In genomic region chr6:40755046-40755681, GRCh38 we compare ENCODE assay signal across 13 cellular contexts.
DNase-seq lines count a peak whose midpoint lies in the region; ATAC-seq and TF ChIP-seq lines count a peak whose summit lies in the region.
"Had no signal": no experiment of that assay in that cellular context is flagged by ENCODE, and none has a peak within 500 bp of the region (broad histone marks: within the 10 kb centered on the region; RNA-seq: fewer than 3 reads in every experiment).

No MANE protein-coding gene starts in this region.

- no peak overlapping the region for H3K4me3 Mint-ChIP-seq in activated CD4-positive, alpha-beta T cell treated with anti-CD3 and anti-CD28 coated beads for 36 hours
- H3K4me3 Mint-ChIP-seq: immature natural killer cell had no signal

- peak; percentile 30 for ATAC-seq in activated CD4-positive, alpha-beta T cell treated with anti-CD3 and anti-CD28 coated beads for 36 hours
- ATAC-seq in psoas muscle = no peak
- ATAC-seq in GM21717 (IDR thresholded peaks at IDR 0.05; ENCODE audit: unreplicated experiment) = no peak
- ATAC-seq in HG03520 (IDR thresholded peaks at IDR 0.05; ENCODE audit: unreplicated experiment) = no peak
- ATAC-seq: K562 had no signal

- H3K4me1 ChIP-seq in psoas muscle = no peaks in the 10 kb centered on the region
- H3K4me1 ChIP-seq in effector memory CD4-positive, alpha-beta T cell (ENCODE audit: control insufficient read depth, insufficient read depth, low read length, poor library complexity, severe bottlenecking) = no peaks in the 10 kb centered on the region

- no peaks in the 10 kb centered on the region for H3K36me3 ChIP-seq in psoas muscle (ENCODE audit: insufficient read depth in 1 of 2, low read depth in 1 of 2)
- no peaks in the 10 kb centered on the region for H3K36me3 ChIP-seq in effector memory CD4-positive, alpha-beta T cell (ENCODE audit: control insufficient read depth, insufficient read depth, low read length)

- CTCF ChIA-PET in activated CD4-positive, alpha-beta T cell treated with anti-CD3 and anti-CD28 coated beads for 36 hours (lab: Charles Lee) = interaction anchor here (1.0 kb wide), 1 partner anchor 91 kb away, joined by 3 read pairs; no protein-coding TSS in a partner anchor

- intact Hi-C loops in activated CD4-positive, alpha-beta T cell treated with anti-CD3 and anti-CD28 coated beads for 36 hours (cut with DNase I, micrococcal nuclease) = no loop called here
- intact Hi-C loops in psoas muscle (cut with DNase I) = no loop called here

- peaks cover 4% of the 10 kb centered on the region for H3K4me1 Mint-ChIP-seq in activated CD4-positive, alpha-beta T cell treated with anti-CD3 and anti-CD28 coated beads for 36 hours
- H3K4me1 Mint-ChIP-seq: immature natural killer cell had no signal

- H3K4me3 ChIP-seq in cardiac fibroblast (replicated peaks in 1 of 2; ENCODE audit: low read depth in 2 of 2, low read length in 2 of 2) = no peak overlapping the region
- no peak overlapping the region for H3K4me3 ChIP-seq in psoas muscle
- H3K4me3 ChIP-seq in effector memory CD4-positive, alpha-beta T cell (ENCODE audit: insufficient read depth, low read depth, low read length, poor library complexity, severe bottlenecking) = no peak overlapping the region
- H3K4me3 ChIP-seq: K562 had no signal

- POLR2A ChIA-PET in activated CD4-positive, alpha-beta T cell treated with anti-CD3 and anti-CD28 coated beads for 36 hours (lab: Charles Lee) = no interaction called here

- no peaks in the 10 kb centered on the region for H3K9me3 ChIP-seq in psoas muscle
- H3K9me3 ChIP-seq in effector memory CD4-positive, alpha-beta T cell (ENCODE audit: control insufficient read depth, low read length) = no peaks in the 10 kb centered on the region

- no peaks in the 10 kb centered on the region for H3K9me3 Mint-ChIP-seq in activated CD4-positive, alpha-beta T cell treated with anti-CD3 and anti-CD28 coated beads for 36 hours (ENCODE audit: low read depth)
- H3K9me3 Mint-ChIP-seq: immature natural killer cell had no signal

- WGBS in psoas muscle, 3 donors = 48 to 49% (median 48%) methylated on average over 20 of the region's 20 CpGs

- H3K27me3 Mint-ChIP-seq in activated CD4-positive, alpha-beta T cell treated with anti-CD3 and anti-CD28 coated beads for 36 hours = peaks cover 45% of the 10 kb centered on the region

- TF ChIP-seq CTCF in cardiac fibroblast (IDR thresholded peaks at IDR 0.05; ENCODE audit: low read depth, low read length) (no peak), psoas muscle (IDR thresholded peaks at IDR 0.05) (no peak)

- peaks cover 0 to 10% (median 4%) of the 10 kb centered on the region in 3 donors for H3K27me3 ChIP-seq in psoas muscle (ENCODE audit: insufficient read depth in 3 of 3, low read length in 2 of 3)
- H3K27me3 ChIP-seq in effector memory CD4-positive, alpha-beta T cell (replicated peaks; ENCODE audit: control insufficient read depth, insufficient read depth, low read length, poor library complexity, severe bottlenecking) = peaks cover 4% of the 10 kb centered on the region

- H3K27ac ChIP-seq in psoas muscle = no peak overlapping the region
- H3K27ac ChIP-seq in effector memory CD4-positive, alpha-beta T cell (ENCODE audit: insufficient read depth, low read length, poor library complexity, severe bottlenecking) = no peak overlapping the region

- no peak overlapping the region for H3K27ac Mint-ChIP-seq in activated CD4-positive, alpha-beta T cell treated with anti-CD3 and anti-CD28 coated beads for 36 hours
- H3K27ac Mint-ChIP-seq: immature natural killer cell had no signal

- no peaks in the 10 kb centered on the region for H3K36me3 Mint-ChIP-seq in activated CD4-positive, alpha-beta T cell treated with anti-CD3 and anti-CD28 coated beads for 36 hours (ENCODE audit: low read depth)

- DNase-seq in activated CD4-positive, alpha-beta T cell treated with anti-CD3 and anti-CD28 coated beads for 36 hours = peak; percentile 13
- DNase-seq in activated CD4-positive, alpha-beta T cell treated with anti-CD3 and anti-CD28 coated beads, Interleukin-2, amount 50 U/mL, for 4 hours = no peak
- DNase-seq in cardiac fibroblast (ENCODE audit: low read depth in 2 of 2) (peak; percentile 6 to 29), left kidney (ENCODE audit: low read depth, low spot score) (peak; percentile 75), psoas muscle (no peak)
- no peak for DNase-seq in effector memory CD4-positive, alpha-beta T cell
- DNase-seq: 8988T; activated CD4-positive, CD25-positive, alpha-beta regulatory T cell treated with anti-CD3 and anti-CD28 coated beads, Interleukin-2, amount 50 U/mL, for 72 hours; immature natural killer cell; SHP77 treated with DMSO at 0.1 percent for 48 hours had no signal

Comparison
In these comparisons a context has a peak if more than half of its experiments do, and no peak if none do; other contexts are left out.
1. DNase-seq: peak in activated CD4-positive, alpha-beta T cell treated with anti-CD3 and anti-CD28 coated beads for 36 hours (single experiment), cardiac fibroblast (2 of 2) and left kidney (single experiment); none in activated CD4-positive, alpha-beta T cell treated with anti-CD3 and anti-CD28 coated beads, Interleukin-2, amount 50 U/mL, for 4 hours (0 of 2), psoas muscle (0 of 2) and effector memory CD4-positive, alpha-beta T cell (0 of 3).